28 cellular contexts compared by ENCODE assay signal in genomic region chr3:48065035-48065434, GRCh38. TPM values are rescaled to one million over a fixed set of nuclear protein-coding genes. Genes with fewer than 3 reads are reported as not detected.
DNase-seq lines count a peak whose midpoint lies in the region; ATAC-seq, FAIRE-seq and TF ChIP-seq lines count a peak whose summit lies in the region.
"Had no signal": no experiment of that assay in that cellular context is flagged by ENCODE, and none has a peak within 500 bp of the region (broad histone marks: within the 10 kb centered on the region; RNA-seq: fewer than 3 reads in every experiment).

No MANE protein-coding gene starts in this region.

- no TSS peak for BruUV-seq in PC-9 (replicated peaks; lab: Mats Ljungman, UMichigan)

- no peaks in the 10 kb centered on the region for H3K27me3 ChIP-seq in astrocyte (ENCODE audit: insufficient read depth, low read length)
- H3K27me3 ChIP-seq in osteoblast (ENCODE audit: insufficient read depth, low read length) = no peaks in the 10 kb centered on the region
- H3K27me3 ChIP-seq in PC-9 (ENCODE audit: insufficient read depth, low read depth) = no peaks in the 10 kb centered on the region
- H3K27me3 ChIP-seq: gastrocnemius medialis had no signal

- no peak overlapping the region for H3K9ac ChIP-seq in astrocyte (ENCODE audit: low read length)
- H3K9ac ChIP-seq: parathyroid adenoma had no signal

- H2AFZ ChIP-seq in astrocyte (ENCODE audit: low read depth, low read length) (no peak overlapping the region), osteoblast (ENCODE audit: low read length) (no peak overlapping the region), PC-9 (no peak overlapping the region)
- H2AFZ ChIP-seq: parathyroid adenoma had no signal

- H3F3A ChIP-seq in PC-9 (ENCODE audit: insufficient read depth, low read depth) = peaks cover 14% of the 10 kb centered on the region; the same call in 1 of the 2 replicates

- H3K79me2 ChIP-seq in astrocyte (ENCODE audit: insufficient read depth, low read length) = peaks cover 91% of the 10 kb centered on the region
- peaks cover 89% of the 10 kb centered on the region for H3K79me2 ChIP-seq in osteoblast (ENCODE audit: insufficient read depth, low read length)
- peaks cover 67% of the 10 kb centered on the region for H3K79me2 ChIP-seq in PC-9 (ENCODE audit: low read depth)

- no peak for FAIRE-seq in astrocyte (lab: Jason Lieb, UNC)
- FAIRE-seq: A549, small intestine had no signal

- peaks cover 75% of the 10 kb centered on the region for H4K20me1 ChIP-seq in astrocyte (ENCODE audit: insufficient read depth, low read length)
- peaks cover 61% of the 10 kb centered on the region for H4K20me1 ChIP-seq in osteoblast (ENCODE audit: insufficient read depth, low read length)
- peaks cover 23% of the 10 kb centered on the region for H4K20me1 ChIP-seq in PC-9 (ENCODE audit: insufficient read depth)

- no peaks in the 10 kb centered on the region; the same call in 1 of the 2 replicates for H3K27me3 Mint-ChIP-seq in HFFc6 (ENCODE audit: insufficient read depth)
- no peaks in the 10 kb centered on the region for H3K27me3 Mint-ChIP-seq in astrocyte (ENCODE audit: low read depth, unreplicated experiment)
- H3K27me3 Mint-ChIP-seq: activated CD4-positive, alpha-beta T cell treated with anti-CD3 and anti-CD28 coated beads, Interleukin-2, amount 10 ng/mL, durations not matched to agents 7 days and 5 days; activated T-cell treated with anti-CD3 and anti-CD28 coated beads, Interleukin-2, amount 50 U/mL, for 24 hours; B cell had no signal

- H3K36me3 ChIP-seq in astrocyte (ENCODE audit: insufficient read depth, low read length) (no peaks in the 10 kb centered on the region), osteoblast (ENCODE audit: insufficient read depth, low read length) (no peaks in the 10 kb centered on the region), PC-9 (ENCODE audit: low read depth) (no peaks in the 10 kb centered on the region)
- H3K36me3 ChIP-seq: gastrocnemius medialis had no signal

- H3K4me3 Mint-ChIP-seq in HFFc6 (peak overlapping the region; percentile 44), astrocyte (ENCODE audit: unreplicated experiment) (peak overlapping the region; percentile 24)
- H3K4me3 Mint-ChIP-seq: activated CD4-positive, alpha-beta T cell treated with anti-CD3 and anti-CD28 coated beads, Interleukin-2, amount 10 ng/mL, durations not matched to agents 7 days and 5 days; activated T-cell treated with anti-CD3 and anti-CD28 coated beads, Interleukin-2, amount 50 U/mL, for 24 hours; B cell; WTC11 had no signal

- H3K27ac Mint-ChIP-seq in HFFc6 (peak overlapping the region; percentile 64), astrocyte (ENCODE audit: unreplicated experiment) (peak overlapping the region; percentile 73)
- H3K27ac Mint-ChIP-seq: activated CD4-positive, alpha-beta T cell treated with anti-CD3 and anti-CD28 coated beads, Interleukin-2, amount 10 ng/mL, durations not matched to agents 7 days and 5 days; activated T-cell treated with anti-CD3 and anti-CD28 coated beads, Interleukin-2, amount 50 U/mL, for 24 hours; B cell had no signal

- intact Hi-C loops in PC-9 (cut with micrococcal nuclease; ENCODE audit: unreplicated experiment) = no loop called here

- ATAC-seq in GM21576 (IDR thresholded peaks at IDR 0.05; ENCODE audit: unreplicated experiment) = no peak
- ATAC-seq: gastrocnemius medialis; left colon; stimulated activated naive CD8-positive, alpha-beta T cell treated with anti-CD3 and anti-CD28 coated beads, Interleukin-15, Interleukin-2, amounts not matched to agents 100 U/mL and 50 U/mL, for 24 hours; WTC11 had no signal

- no peaks in the 10 kb centered on the region for H3K9me3 ChIP-seq in astrocyte (ENCODE audit: insufficient read depth, low read depth, low read length)
- no peaks in the 10 kb centered on the region for H3K9me3 ChIP-seq in osteoblast (ENCODE audit: low read depth, low read length)
- H3K9me3 ChIP-seq in PC-9 (ENCODE audit: insufficient read depth, low read depth) = no peaks in the 10 kb centered on the region
- H3K9me3 ChIP-seq: A549, gastrocnemius medialis had no signal

- CTCF ChIA-PET in PC-9 (lab: Charles Lee) = no interaction called here

- peaks cover 54% of the 10 kb centered on the region for H3K4me1 Mint-ChIP-seq in HFFc6 (ENCODE audit: low read depth)
- peaks cover 38% of the 10 kb centered on the region for H3K4me1 Mint-ChIP-seq in astrocyte (ENCODE audit: low read depth, unreplicated experiment)

- H3K4me2 ChIP-seq in astrocyte (ENCODE audit: low read length) (peak overlapping the region; percentile 57), osteoblast (ENCODE audit: insufficient read depth, low read length) (peak overlapping the region; percentile 14), PC-9 (no peak overlapping the region)
- H3K4me2 ChIP-seq: A549 had no signal

- H3K4me1 ChIP-seq in astrocyte (ENCODE audit: insufficient read depth, low read length) (peaks cover 22% of the 10 kb centered on the region), osteoblast (ENCODE audit: insufficient read depth, low read length) (peaks cover 30% of the 10 kb centered on the region), PC-9 (replicated peaks; ENCODE audit: insufficient read depth) (peaks cover 25% of the 10 kb centered on the region)

- DNase-seq in AG08396 (ENCODE audit: low spot score) (peak; percentile 34), HFFc6 (peak; percentile 14), astrocyte (ENCODE audit: low read depth) (no peak), osteoblast (ENCODE audit: insufficient read length, low spot score, missing footprints) (peak; percentile 10), PC-9 (no peak), NCI-H146 (lab: John Stamatoyannopoulos, UW) (no peak), activated gamma-delta T cell treated with Interleukin-2 at 50 U/mL for 16 hours (no peak)
- DNase-seq: activated CD4-positive, alpha-beta T cell treated with anti-CD3 and anti-CD28 coated beads, Interleukin-2, amount 10 ng/mL, durations not matched to agents 7 days and 5 days; activated T-cell treated with anti-CD3 and anti-CD28 coated beads, Interleukin-2, amount 50 U/mL, for 24 hours; DMS 273 treated with DMSO at 0.1 percent for 48 hours; gastrocnemius medialis; H7; hippocampal formation; Karpas-422; left colon; mammary epithelial cell; NCI-H1417; NCI-H2081; NCI-H524 treated with DMSO at 0.1 percent for 48 hours; NK-92 treated with Interleukin-12 subunit alpha and Interleukin-12 subunit beta, amount 100 ng/mL, for 24 hours; SHP77 treated with DMSO at 0.1 percent for 48 hours; small intestine; stimulated activated naive CD8-positive, alpha-beta T cell treated with anti-CD3 and anti-CD28 coated beads, Interleukin-15, Interleukin-2, amounts not matched to agents 100 U/mL and 50 U/mL, for 24 hours had no signal

- no peak for TF ChIP-seq CTCF in HFFc6 (IDR thresholded peaks at IDR 0.05)
- TF ChIP-seq CTCF in astrocyte (IDR thresholded peaks at IDR 0.05; ENCODE audit: insufficient read depth, low read depth, low read length) = no peak
- TF ChIP-seq CTCF in osteoblast (IDR thresholded peaks at IDR 0.05; ENCODE audit: extremely low read depth, low read depth, low read length) = no peak
- TF ChIP-seq CTCF in PC-9 (conservative IDR thresholded peaks at IDR 0.05) = no peak

- POLR2A ChIA-PET in PC-9 (lab: Charles Lee; ENCODE audit: unreplicated experiment) = interaction anchor here (0.5 kb wide), 1 partner anchor 1327 kb away, joined by 6 read pairs; no protein-coding TSS in a partner anchor

- H3K36me3 Mint-ChIP-seq in HFFc6 (ENCODE audit: low read depth) (peaks cover 10% of the 10 kb centered on the region), astrocyte (ENCODE audit: low read depth, unreplicated experiment) (peaks cover 4% of the 10 kb centered on the region)

- no peaks in the 10 kb centered on the region for H3K9me3 Mint-ChIP-seq in HFFc6
- peaks cover 3% of the 10 kb centered on the region for H3K9me3 Mint-ChIP-seq in astrocyte (ENCODE audit: unreplicated experiment)
- H3K9me3 Mint-ChIP-seq: activated T-cell treated with anti-CD3 and anti-CD28 coated beads, Interleukin-2, amount 50 U/mL, for 24 hours had no signal

- H3K4me3 ChIP-seq in astrocyte (ENCODE audit: insufficient read depth, low read depth, low read length) (no peak overlapping the region), osteoblast (ENCODE audit: insufficient read depth, low read length) (no peak overlapping the region), PC-9 (no peak overlapping the region)
- H3K4me3 ChIP-seq: A549, gastrocnemius medialis had no signal

- no peaks in the 10 kb centered on the region for H3K9me2 ChIP-seq in PC-9 (ENCODE audit: insufficient read depth)

- H3K27ac ChIP-seq in astrocyte (ENCODE audit: low read depth, low read length) = no peak overlapping the region
- H3K27ac ChIP-seq in osteoblast (ENCODE audit: low read depth, low read length) = peak overlapping the region; percentile 30
- H3K27ac ChIP-seq in PC-9 = no peak overlapping the region
- H3K27ac ChIP-seq: A549, parathyroid adenoma had no signal

RNA-seq across cellular contexts. Expression of gene MAP4, which starts 48.8 kb away (rescaled TPM):
- 100 to 1,000 TPM; 294 to 328 (median 312) TPM for total RNA-seq in HFFc6 (2021; fragmentation: NEBNext Ultra II Directional; extraction: Animal tissue kit (Norgen Biotek cat#: 25700))
- total RNA-seq in astrocyte (471 and 475 TPM in 2 replicates), osteoblast (158 TPM in 2 replicates), PC-9 (2021) (157 and 187 TPM in 2 replicates)

Comparison
In these comparisons a context has a peak if more than half of its experiments do, and no peak if none do; other contexts are left out.
1. DNase-seq: peak in AG08396 (single experiment), HFFc6 (single experiment) and osteoblast (single experiment); none in astrocyte (single experiment), PC-9 (0 of 2), NCI-H146 (single experiment) and activated gamma-delta T cell treated with Interleukin-2 at 50 U/mL for 16 hours (single experiment).